Comparison of ENCODE assay signal across 2 cellular contexts in the genomic region with DNA sequence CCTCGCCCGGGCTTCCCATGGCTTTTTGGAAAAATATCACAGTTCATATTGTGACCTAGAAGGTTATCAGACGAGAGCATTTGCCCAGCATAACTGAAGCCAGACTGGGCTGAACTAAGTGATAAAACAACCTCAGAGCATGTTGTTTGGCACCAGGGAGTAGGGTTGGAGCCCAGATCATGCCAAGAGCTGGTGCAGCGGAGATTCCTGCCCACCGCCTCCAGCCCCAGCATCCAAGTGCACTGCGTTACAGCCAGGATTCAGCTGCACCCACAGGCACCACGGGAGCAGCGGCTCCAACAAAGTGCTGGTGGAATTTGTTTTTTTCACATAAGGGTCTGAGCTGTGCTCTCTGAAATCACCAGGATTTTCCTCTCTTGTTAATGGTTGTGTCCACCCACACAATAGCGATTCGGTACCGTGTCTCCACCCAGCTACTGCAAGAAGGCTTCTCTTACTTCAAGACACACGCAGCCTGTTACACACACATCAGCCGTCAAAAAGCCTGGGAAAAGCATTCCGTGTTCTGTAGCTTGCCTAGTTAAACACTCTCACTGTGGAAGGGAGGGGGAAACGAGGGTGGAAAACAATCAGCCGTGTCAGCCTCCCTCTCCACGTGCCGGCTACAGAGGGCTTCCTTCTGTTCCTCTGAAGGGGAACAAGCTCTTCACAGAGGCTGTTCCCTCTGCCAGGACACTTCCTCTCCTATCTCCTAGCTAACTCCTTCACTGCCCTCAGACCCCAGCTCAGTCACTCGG.
TF ChIP-seq lines count a peak whose summit lies in the region.

No MANE protein-coding gene starts in this region.

TF ChIP-seq in HepG2, 621 proteins besides CTCF, POLR2A, EP300 and RAD21:
- TF ChIP-seq TMF1 (CRISPR knock-in tag; IDR thresholded peaks at IDR 0.05; ENCODE audit: low read depth) (no peak), ZKSCAN1 (IDR thresholded peaks at IDR 0.05; ENCODE audit: low read length) (no peak), NFE2L2 (IDR thresholded peaks at IDR 0.05; ENCODE audit: low read length) (no peak), SMAD3 (CRISPR knock-in tag; IDR thresholded peaks at IDR 0.05) (no peak), KAT2B (IDR thresholded peaks at IDR 0.05; ENCODE audit: borderline replicate concordance, low read depth, low read length) (no peak)

TF ChIP-seq in endothelial cell of umbilical vein, 7 proteins besides CTCF, POLR2A, EP300 and RAD21:
- no peak for TF ChIP-seq EZH2 (IDR thresholded peaks at IDR 0.05; ENCODE audit: borderline replicate concordance, low read depth, low read length, severe bottlenecking)
- no peak for TF ChIP-seq GATA2 (IDR thresholded peaks at IDR 0.05; ENCODE audit: insufficient read depth, insufficient read length, low read depth, low read length)
- TF ChIP-seq MYC (IDR thresholded peaks at IDR 0.05; ENCODE audit: low read depth, low read length): no peak
